In genomic region chr18:55085557-55086285, GRCh38 we compare ENCODE assay signal across 1 cellular context.
TF ChIP-seq lines count a peak whose summit lies in the region.

No MANE protein-coding gene starts in this region.

TF ChIP-seq in GM12878, 131 proteins besides CTCF, POLR2A, EP300 and RAD21 (continued from another document):
- TF ChIP-seq, protein P1, sequence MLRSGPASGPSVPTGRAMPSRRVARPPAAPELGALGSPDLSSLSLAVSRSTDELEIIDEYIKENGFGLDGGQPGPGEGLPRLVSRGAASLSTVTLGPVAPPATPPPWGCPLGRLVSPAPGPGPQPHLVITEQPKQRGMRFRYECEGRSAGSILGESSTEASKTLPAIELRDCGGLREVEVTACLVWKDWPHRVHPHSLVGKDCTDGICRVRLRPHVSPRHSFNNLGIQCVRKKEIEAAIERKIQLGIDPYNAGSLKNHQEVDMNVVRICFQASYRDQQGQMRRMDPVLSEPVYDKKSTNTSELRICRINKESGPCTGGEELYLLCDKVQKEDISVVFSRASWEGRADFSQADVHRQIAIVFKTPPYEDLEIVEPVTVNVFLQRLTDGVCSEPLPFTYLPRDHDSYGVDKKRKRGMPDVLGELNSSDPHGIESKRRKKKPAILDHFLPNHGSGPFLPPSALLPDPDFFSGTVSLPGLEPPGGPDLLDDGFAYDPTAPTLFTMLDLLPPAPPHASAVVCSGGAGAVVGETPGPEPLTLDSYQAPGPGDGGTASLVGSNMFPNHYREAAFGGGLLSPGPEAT (IDR thresholded peaks at IDR 0.05; ENCODE audit: low read depth) = 0 out of 2 replicates have a peak, but pooled peaks have one; percentile 23
- TF ChIP-seq FOXK2 (IDR thresholded peaks at IDR 0.05) (no peak), SREBF1 (IDR thresholded peaks at IDR 0.05; ENCODE audit: low read length) (no peak), PBX3 (IDR thresholded peaks at IDR 0.05; ENCODE audit: insufficient replicate concordance, low read depth, low read length) (no peak), RCOR1 (conservative IDR thresholded peaks at IDR 0.05; ENCODE audit: low read depth, low read length) (no peak), TARDBP (IDR thresholded peaks at IDR 0.05; ENCODE audit: borderline replicate concordance) (no peak), POLR2AphosphoS5 (IDR thresholded peaks at IDR 0.05; ENCODE audit: low read length) (no peak), ETV6 (conservative IDR thresholded peaks at IDR 0.05 in 1 of 2, IDR thresholded peaks at IDR 0.05 in 1 of 2; ENCODE audit: borderline replicate concordance in 1 of 2, low read depth in 1 of 2) (no peak), RELA (IDR thresholded peaks at IDR 0.05; ENCODE audit: borderline replicate concordance, partially characterized antibody) (no peak), NR2C1 (IDR thresholded peaks at IDR 0.05) (no peak), ATF3 (IDR thresholded peaks at IDR 0.05; ENCODE audit: borderline replicate concordance, extremely low read depth, low read depth, low read length) (no peak), KLF5 (IDR thresholded peaks at IDR 0.05; ENCODE audit: partially characterized antibody) (no peak), RAD51 (IDR thresholded peaks at IDR 0.05) (no peak), RFX5 (IDR thresholded peaks at IDR 0.05; ENCODE audit: low read depth, low read length) (no peak), CUX1 (IDR thresholded peaks at IDR 0.05; ENCODE audit: insufficient replicate concordance, low read depth, low read length) (no peak), POLR2AphosphoS2 (IDR thresholded peaks at IDR 0.05; ENCODE audit: low read depth, low read length) (no peak), BACH1 (IDR thresholded peaks at IDR 0.05; ENCODE audit: borderline replicate concordance) (no peak), HDGF (IDR thresholded peaks at IDR 0.05) (no peak), JUNB (IDR thresholded peaks at IDR 0.05) (no peak), PAX8 (IDR thresholded peaks at IDR 0.05) (no peak), ELK1 (IDR thresholded peaks at IDR 0.05; ENCODE audit: low read depth, low read length) (no peak), CREM (IDR thresholded peaks at IDR 0.05; ENCODE audit: low read depth) (no peak), MTA2 (IDR thresholded peaks at IDR 0.05; ENCODE audit: low read depth) (peak; percentile 79), SPI1 (IDR thresholded peaks at IDR 0.05; ENCODE audit: borderline replicate concordance, insufficient read depth, low read depth, low read length) (peak; percentile 20; the same call in 1 of the 2 replicates), PML (IDR thresholded peaks at IDR 0.05; ENCODE audit: low read length) (no peak), BMI1 (IDR thresholded peaks at IDR 0.05; ENCODE audit: borderline replicate concordance) (0 out of 2 replicates have a peak, but pooled peaks have one; percentile 30), TCF12 (IDR thresholded peaks at IDR 0.05; ENCODE audit: low read depth, low read length) (no peak), MEF2B (IDR thresholded peaks at IDR 0.05; ENCODE audit: partially characterized antibody, poor library complexity, severe bottlenecking) (no peak), SUZ12 (IDR thresholded peaks at IDR 0.05; ENCODE audit: unreplicated experiment) (no peak), ATF2 (IDR thresholded peaks at IDR 0.05; ENCODE audit: low read length) (no peak), SMAD1 (IDR thresholded peaks at IDR 0.05; ENCODE audit: low read depth, partially characterized antibody) (no peak), ZNF592 (IDR thresholded peaks at IDR 0.05) (no peak), IKZF2 (IDR thresholded peaks at IDR 0.05) (peak; percentile 58 to 62; a peak in 2 of 4 replicates), EED (IDR thresholded peaks at IDR 0.05; ENCODE audit: low read depth) (no peak), DPF2 (IDR thresholded peaks at IDR 0.05) (0 out of 2 replicates have a peak, but pooled peaks have one; percentile 26), IKZF1 (conservative IDR thresholded peaks at IDR 0.05) (peak; percentile 67), MTA3 (IDR thresholded peaks at IDR 0.05; ENCODE audit: borderline replicate concordance, low read length) (no peak), GATAD2B (conservative IDR thresholded peaks at IDR 0.05; ENCODE audit: low read depth) (no peak)
- TF ChIP-seq, protein P2, sequence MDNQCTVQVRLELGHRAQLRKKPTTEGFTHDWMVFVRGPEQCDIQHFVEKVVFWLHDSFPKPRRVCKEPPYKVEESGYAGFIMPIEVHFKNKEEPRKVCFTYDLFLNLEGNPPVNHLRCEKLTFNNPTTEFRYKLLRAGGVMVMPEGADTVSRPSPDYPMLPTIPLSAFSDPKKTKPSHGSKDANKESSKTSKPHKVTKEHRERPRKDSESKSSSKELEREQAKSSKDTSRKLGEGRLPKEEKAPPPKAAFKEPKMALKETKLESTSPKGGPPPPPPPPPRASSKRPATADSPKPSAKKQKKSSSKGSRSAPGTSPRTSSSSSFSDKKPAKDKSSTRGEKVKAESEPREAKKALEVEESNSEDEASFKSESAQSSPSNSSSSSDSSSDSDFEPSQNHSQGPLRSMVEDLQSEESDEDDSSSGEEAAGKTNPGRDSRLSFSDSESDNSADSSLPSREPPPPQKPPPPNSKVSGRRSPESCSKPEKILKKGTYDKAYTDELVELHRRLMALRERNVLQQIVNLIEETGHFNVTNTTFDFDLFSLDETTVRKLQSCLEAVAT (IDR thresholded peaks at IDR 0.05) = no peak
- TF ChIP-seq, protein P3, sequence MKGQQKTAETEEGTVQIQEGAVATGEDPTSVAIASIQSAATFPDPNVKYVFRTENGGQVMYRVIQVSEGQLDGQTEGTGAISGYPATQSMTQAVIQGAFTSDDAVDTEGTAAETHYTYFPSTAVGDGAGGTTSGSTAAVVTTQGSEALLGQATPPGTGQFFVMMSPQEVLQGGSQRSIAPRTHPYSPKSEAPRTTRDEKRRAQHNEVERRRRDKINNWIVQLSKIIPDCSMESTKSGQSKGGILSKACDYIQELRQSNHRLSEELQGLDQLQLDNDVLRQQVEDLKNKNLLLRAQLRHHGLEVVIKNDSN (IDR thresholded peaks at IDR 0.05; ENCODE audit: borderline replicate concordance, extremely low read length, insufficient read depth, low read depth, low read length) = no peak
- TF ChIP-seq, protein P4, sequence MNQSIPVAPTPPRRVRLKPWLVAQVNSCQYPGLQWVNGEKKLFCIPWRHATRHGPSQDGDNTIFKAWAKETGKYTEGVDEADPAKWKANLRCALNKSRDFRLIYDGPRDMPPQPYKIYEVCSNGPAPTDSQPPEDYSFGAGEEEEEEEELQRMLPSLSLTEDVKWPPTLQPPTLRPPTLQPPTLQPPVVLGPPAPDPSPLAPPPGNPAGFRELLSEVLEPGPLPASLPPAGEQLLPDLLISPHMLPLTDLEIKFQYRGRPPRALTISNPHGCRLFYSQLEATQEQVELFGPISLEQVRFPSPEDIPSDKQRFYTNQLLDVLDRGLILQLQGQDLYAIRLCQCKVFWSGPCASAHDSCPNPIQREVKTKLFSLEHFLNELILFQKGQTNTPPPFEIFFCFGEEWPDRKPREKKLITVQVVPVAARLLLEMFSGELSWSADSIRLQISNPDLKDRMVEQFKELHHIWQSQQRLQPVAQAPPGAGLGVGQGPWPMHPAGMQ (IDR thresholded peaks at IDR 0.05; ENCODE audit: borderline replicate concordance) = no peak
